Comparison of ENCODE assay signal across 8 cellular contexts in genomic region chr5:77560677-77561263, GRCh38.
DNase-seq lines count a peak whose midpoint lies in the region; ATAC-seq, FAIRE-seq and TF ChIP-seq lines count a peak whose summit lies in the region.

No MANE protein-coding gene starts in this region.

- intact Hi-C loops in GM12878 (cut with micrococcal nuclease; ENCODE audit: unreplicated experiment) = loop anchor here (2.0 to 5.0 kb wide), 4 partner anchors 70 to 604 kb away; no protein-coding TSS in a partner anchor
- intact Hi-C loops in HepG2 (cut with micrococcal nuclease; ENCODE audit: unreplicated experiment) = loop anchor here (1.0 to 5.0 kb wide), 3 partner anchors 427 to 602 kb away; no protein-coding TSS in a partner anchor

- SMC1A ChIA-PET in GM12878 (lab: Charles Lee; ENCODE audit: uncharacterized antibody, unreplicated experiment) = interaction anchor here (0.7 to 3.1 kb wide), 36 partner anchors 8 to 740 kb away, joined by 3 to 26 read pairs (median 4); no protein-coding TSS in a partner anchor

- H4K20me1 ChIP-seq in GM12878 (ENCODE audit: control insufficient read depth, insufficient read depth) = no peaks in the 10 kb centered on the region
- no peaks in the 10 kb centered on the region for H4K20me1 ChIP-seq in HepG2 (ENCODE audit: insufficient read depth, low read length)

- no peaks in the 10 kb centered on the region for H3K36me3 ChIP-seq in GM12878 (ENCODE audit: control insufficient read depth in 2 of 2, insufficient read depth in 2 of 2, low read length in 1 of 2)
- H3K36me3 ChIP-seq in HepG2 (replicated peaks in 1 of 2; ENCODE audit: control insufficient read depth in 1 of 2, insufficient read depth in 2 of 2, low read length in 2 of 2) = no peaks in the 10 kb centered on the region

- TF ChIP-seq EP300 in GM12878 (IDR thresholded peaks at IDR 0.05; ENCODE audit: borderline replicate concordance in 1 of 2, control insufficient read depth in 1 of 2, low read depth in 2 of 2, low read length in 2 of 2) (no peak), HepG2 (IDR thresholded peaks at IDR 0.05; ENCODE audit: low read depth in 2 of 2, low read length in 2 of 2) (no peak), HepG2 (CRISPR knock-in tag; IDR thresholded peaks at IDR 0.05; ENCODE audit: borderline replicate concordance) (no peak)

- TF ChIP-seq CTCF in GM12865 (IDR thresholded peaks at IDR 0.05; ENCODE audit: insufficient read depth, low read depth, low read length, missing control alignments) (peak; percentile 39), GM12878 (IDR thresholded peaks at IDR 0.05 in 2 of 3, conservative IDR thresholded peaks at IDR 0.05 in 1 of 3; ENCODE audit: control insufficient read depth in 2 of 3, extremely low read depth in 1 of 3, insufficient read depth in 1 of 3, low read depth in 3 of 3, low read length in 3 of 3) (peak; percentile 29 to 62 (median 45); a peak in 5 of 6 replicates), HepG2 (CRISPR knock-in tag; IDR thresholded peaks at IDR 0.05) (peak; percentile 73)

- ATAC-seq in GM12878 (peak; percentile 65), HepG2 (no peak; the same call in 2 of the 3 replicates), GM21367 (IDR thresholded peaks at IDR 0.05; ENCODE audit: unreplicated experiment) (no peak)

- H3K27ac ChIP-seq in GM12878 (ENCODE audit: control insufficient read depth, insufficient read depth) (no peak overlapping the region), HepG2 (ENCODE audit: extremely low read length, insufficient read depth, low read length) (no peak overlapping the region)

- TF ChIP-seq POLR2A in GM12878 (IDR thresholded peaks at IDR 0.05; ENCODE audit: low read depth, low read length) = no peak
- no peak for TF ChIP-seq POLR2A in HepG2 (IDR thresholded peaks at IDR 0.05; ENCODE audit: insufficient read depth in 1 of 2, low read depth in 2 of 2, low read length in 2 of 2)

- no peaks in the 10 kb centered on the region for H3K79me2 ChIP-seq in GM12878 (ENCODE audit: control insufficient read depth, insufficient read depth, low read length)
- no peaks in the 10 kb centered on the region for H3K79me2 ChIP-seq in HepG2 (ENCODE audit: insufficient read depth, low read length)

- TF ChIP-seq RAD21 in GM12878 (IDR thresholded peaks at IDR 0.05; ENCODE audit: insufficient read depth, low read depth, low read length) (peak; percentile 87), HepG2 (CRISPR knock-in tag; IDR thresholded peaks at IDR 0.05) (0 out of 2 replicates have a peak, but pooled peaks have one; percentile 33)

- CTCF ChIA-PET in GM12878 (lab: Yijun Ruan, JAX) = interaction anchor here (0.7 to 2.3 kb wide), 45 partner anchors 8 to 742 kb away, joined by 3 to 33 read pairs (median 4); no protein-coding TSS in a partner anchor
- CTCF ChIA-PET in HepG2 (lab: Yijun Ruan, JAX; ENCODE audit: low intra/inter-chr PET ratio, low total read pairs) = interaction anchor here (0.8 to 1.3 kb wide), 2 partner anchors 447 to 448 kb away, joined by 3 read pairs; no protein-coding TSS in a partner anchor

- no peak overlapping the region for H3K4me2 ChIP-seq in GM12878 (ENCODE audit: control insufficient read depth, insufficient read depth)
- H3K4me2 ChIP-seq in HepG2 (ENCODE audit: low read depth, low read length) = no peak overlapping the region

- H3K4me1 ChIP-seq in GM12878 (ENCODE audit: control insufficient read depth, insufficient read depth, low read length) (no peaks in the 10 kb centered on the region), HepG2 (ENCODE audit: insufficient read depth, low read length) (no peaks in the 10 kb centered on the region)

- no peak overlapping the region for H2AFZ ChIP-seq in GM12878 (ENCODE audit: control insufficient read depth, low read depth, low read length)
- H2AFZ ChIP-seq in HepG2 (ENCODE audit: low read length) = no peak overlapping the region

- WGBS in GM12878 (ENCODE audit: insufficient coverage, insufficient replicate concordance, low lambda C conversion rate, missing lambda C conversion rate) = 0% methylated on average over 1 of the region's 1 CpG
- WGBS in HepG2 (ENCODE audit: low lambda C conversion rate) = 4% methylated on average over 1 of the region's 1 CpG

- H3K9me3 ChIP-seq in GM12878 (replicated peaks; ENCODE audit: control insufficient read depth, insufficient read depth, low read length) (no peaks in the 10 kb centered on the region), HepG2 (ENCODE audit: low read length) (no peaks in the 10 kb centered on the region)

- H3K9ac ChIP-seq in GM12878 (ENCODE audit: control insufficient read depth, insufficient read depth, low read length) = no peak overlapping the region
- H3K9ac ChIP-seq in HepG2 (ENCODE audit: insufficient read depth, low read depth, low read length) = no peak overlapping the region

- no peak for FAIRE-seq in GM12878 (lab: Jason Lieb, UNC)
- peak; percentile 82 for FAIRE-seq in HepG2 (lab: Jason Lieb, UNC)

- peak; percentile 50 for DNase-seq in A172 (ENCODE audit: low spot score)
- DNase-seq in GM12865 (ENCODE audit: low read depth) = peak; percentile 60
- DNase-seq in NCI-H2196 treated with DMSO at 0.1 percent for 48 hours (lab: John Stamatoyannopoulos, UW; ENCODE audit: unreplicated experiment) = peak; percentile 42
- DNase-seq in GM12878 (ENCODE audit: low read depth, low spot score) = peak; percentile 48
- DNase-seq in HepG2 (ENCODE audit: low spot score) = peak; percentile 35
- no peak for DNase-seq in activated CD4-positive, alpha-beta T cell treated with anti-CD3 and anti-CD28 coated beads for 1 hour
- no peak for DNase-seq in GM19238 (ENCODE audit: insufficient read length, low spot score)

- POLR2A ChIA-PET in GM12878 (lab: Charles Lee) (interaction anchor here (0.9 to 1.2 kb wide), 2 partner anchors 29 to 69 kb away, joined by 3 to 5 read pairs; no protein-coding TSS in a partner anchor), HepG2 (lab: Yijun Ruan, JAX) (no interaction called here)

- H3K27me3 ChIP-seq in GM12878 (replicated peaks in 1 of 2; ENCODE audit: control insufficient read depth in 2 of 2, insufficient read depth in 2 of 2, low read length in 1 of 2) = no peaks in the 10 kb centered on the region
- H3K27me3 ChIP-seq in HepG2 (ENCODE audit: control insufficient read depth in 1 of 2, insufficient read depth in 2 of 2, low read length in 2 of 2) = no peaks in the 10 kb centered on the region

- H3K4me3 ChIP-seq in GM12865 (ENCODE audit: low read depth, low read length) (no peak overlapping the region), GM12878 (no peak overlapping the region), HepG2 (replicated peaks in 1 of 3; ENCODE audit: insufficient read depth in 1 of 3, low read depth in 2 of 3, low read length in 3 of 3) (no peak overlapping the region)

- RAD21 ChIA-PET in GM12878 (lab: Charles Lee; ENCODE audit: unreplicated experiment) = interaction anchor here (0.5 to 2.8 kb wide), 39 partner anchors 11 to 1572 kb away, joined by 3 to 40 read pairs (median 4); partner anchors contain the start of gene OTP

- in situ Hi-C loops in GM12878 (cut with MboI) (no loop called here), HepG2 (cut with HindIII; ENCODE audit: extremely low pct_ligation_motif_present, low pct_unique_long_range_greater_than_20kb) (loop anchor here (25.0 kb wide), 1 partner anchor 427 kb away; no protein-coding TSS in a partner anchor)

- BruUV-seq in GM12878 (replicated peaks; lab: Mats Ljungman, UMichigan) (no TSS peak), HepG2 (replicated peaks; lab: Mats Ljungman, UMichigan) (no TSS peak)

TF ChIP-seq in GM12878, 131 proteins besides CTCF, POLR2A, EP300 and RAD21:
- TF ChIP-seq ZNF24 (IDR thresholded peaks at IDR 0.05) = peak; percentile 48; the same call in 1 of the 2 replicates
- no peak for TF ChIP-seq SP1 (IDR thresholded peaks at IDR 0.05; ENCODE audit: low read depth, low read length)
- TF ChIP-seq SMAD1 (IDR thresholded peaks at IDR 0.05; ENCODE audit: low read depth, partially characterized antibody) = no peak
- no peak for TF ChIP-seq KAT2A (conservative IDR thresholded peaks at IDR 0.05; ENCODE audit: control insufficient read depth, low read depth, low read length)
- peak; percentile 76; the same call in 1 of the 2 replicates for TF ChIP-seq SMC3 (IDR thresholded peaks at IDR 0.05; ENCODE audit: borderline replicate concordance, low read length)
- TF ChIP-seq STAT3 (IDR thresholded peaks at IDR 0.05; ENCODE audit: low read depth, low read length) = no peak
- peak; percentile 74; the same call in 1 of the 2 replicates for TF ChIP-seq SMARCA5 (IDR thresholded peaks at IDR 0.05)
TF ChIP-seq in GM12878: peak in this region for 3.

TF ChIP-seq in HepG2, 621 proteins besides CTCF, POLR2A, EP300 and RAD21:
- TF ChIP-seq ZFAT (CRISPR knock-in tag; conservative IDR thresholded peaks at IDR 0.05) (no peak), MXD3 (CRISPR knock-in tag; IDR thresholded peaks at IDR 0.05) (no peak), STAG1 (CRISPR knock-in tag; IDR thresholded peaks at IDR 0.05) (peak; percentile 81), ZNF263 (CRISPR knock-in tag; IDR thresholded peaks at IDR 0.05) (no peak), FOXO4 (CRISPR knock-in tag; conservative IDR thresholded peaks at IDR 0.05) (no peak), SMC3 (IDR thresholded peaks at IDR 0.05; ENCODE audit: low read length) (peak; percentile 44; the same call in 1 of the 2 replicates), POLR2AphosphoS2 (IDR thresholded peaks at IDR 0.05; ENCODE audit: low read depth, low read length) (no peak), MIXL1 (CRISPR knock-in tag; IDR thresholded peaks at IDR 0.05) (peak; percentile 69; the same call in 1 of the 2 replicates), ZSCAN12 (CRISPR knock-in tag; IDR thresholded peaks at IDR 0.05) (no peak), SNAPC2 (CRISPR knock-in tag; IDR thresholded peaks at IDR 0.05) (no peak), HNRNPH1 (optimal IDR thresholded peaks at IDR 0.05; ENCODE audit: low read depth, low read length) (no peak)

Comparison
In these comparisons a context has a peak if more than half of its experiments do, and no peak if none do; other contexts are left out.
1. DNase-seq: peak in A172 (single experiment), GM12865 (single experiment), NCI-H2196 treated with DMSO at 0.1 percent for 48 hours (single experiment), GM12878 (single experiment) and HepG2 (single experiment); none in activated CD4-positive, alpha-beta T cell treated with anti-CD3 and anti-CD28 coated beads for 1 hour (single experiment) and GM19238 (single experiment).
2. Peak in every context shown above with its lines, with median percentiles within 50 percentile points of each other: CTCF ChIP-seq.